Comparison of ENCODE assay signal across 1 cellular context in the genomic region with DNA sequence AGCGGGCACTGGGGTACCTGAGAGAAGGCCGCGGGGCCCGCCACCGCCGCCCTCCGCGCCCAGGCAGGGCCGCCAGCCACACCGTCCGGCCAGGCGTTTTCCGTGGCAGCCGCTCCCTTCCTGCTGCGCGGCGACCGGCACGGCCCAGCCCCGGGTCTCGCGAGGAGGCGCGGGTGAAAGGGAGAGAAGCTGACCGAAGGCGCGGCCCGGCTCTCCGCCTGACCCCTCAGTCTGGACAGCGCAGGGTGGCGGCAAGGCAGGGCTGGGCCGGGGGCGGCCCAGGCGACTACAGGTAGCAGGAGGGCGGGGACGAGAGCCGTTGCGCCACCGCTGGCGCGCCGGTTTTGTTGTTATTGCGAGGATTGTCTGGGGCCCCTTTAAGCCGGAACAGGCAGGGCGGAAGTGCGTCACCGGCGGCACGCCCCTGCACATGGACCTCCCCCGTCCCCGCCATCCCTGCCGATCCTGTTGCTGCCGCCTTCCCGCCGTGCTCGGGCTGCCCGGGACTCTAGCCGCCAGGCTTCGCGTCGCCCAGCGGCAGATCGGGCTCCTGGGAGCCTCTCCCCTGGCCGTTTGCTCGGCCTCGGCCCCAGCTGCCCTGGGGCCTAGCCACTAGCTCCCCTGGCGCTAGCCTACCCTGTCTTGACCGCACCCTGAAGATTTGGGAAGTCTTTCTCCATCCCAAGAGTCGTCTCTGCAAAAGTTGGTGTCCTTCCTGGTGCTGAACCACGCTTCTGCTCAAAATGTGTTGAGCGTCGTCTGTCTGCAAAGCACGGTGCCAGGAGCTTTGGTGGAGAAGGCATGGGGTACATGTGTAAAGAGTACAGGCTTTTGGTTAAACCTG.
TF ChIP-seq lines count a peak whose summit lies in the region.

A gene with protein sequence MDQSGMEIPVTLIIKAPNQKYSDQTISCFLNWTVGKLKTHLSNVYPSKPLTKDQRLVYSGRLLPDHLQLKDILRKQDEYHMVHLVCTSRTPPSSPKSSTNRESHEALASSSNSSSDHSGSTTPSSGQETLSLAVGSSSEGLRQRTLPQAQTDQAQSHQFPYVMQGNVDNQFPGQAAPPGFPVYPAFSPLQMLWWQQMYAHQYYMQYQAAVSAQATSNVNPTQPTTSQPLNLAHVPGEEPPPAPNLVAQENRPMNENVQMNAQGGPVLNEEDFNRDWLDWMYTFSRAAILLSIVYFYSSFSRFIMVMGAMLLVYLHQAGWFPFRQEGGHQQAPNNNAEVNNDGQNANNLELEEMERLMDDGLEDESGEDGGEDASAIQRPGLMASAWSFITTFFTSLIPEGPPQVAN (minus strand): TSS at position 352 of the 844 bp plus-strand sequence. CDS start 805 bp downstream, outside the sequence.

TF ChIP-seq in HepG2, 621 proteins besides CTCF, POLR2A, EP300 and RAD21 (continued from another document and continues in another):
- no peak for TF ChIP-seq ZNF468 (CRISPR knock-in tag; IDR thresholded peaks at IDR 0.05)
- TF ChIP-seq, protein P1, sequence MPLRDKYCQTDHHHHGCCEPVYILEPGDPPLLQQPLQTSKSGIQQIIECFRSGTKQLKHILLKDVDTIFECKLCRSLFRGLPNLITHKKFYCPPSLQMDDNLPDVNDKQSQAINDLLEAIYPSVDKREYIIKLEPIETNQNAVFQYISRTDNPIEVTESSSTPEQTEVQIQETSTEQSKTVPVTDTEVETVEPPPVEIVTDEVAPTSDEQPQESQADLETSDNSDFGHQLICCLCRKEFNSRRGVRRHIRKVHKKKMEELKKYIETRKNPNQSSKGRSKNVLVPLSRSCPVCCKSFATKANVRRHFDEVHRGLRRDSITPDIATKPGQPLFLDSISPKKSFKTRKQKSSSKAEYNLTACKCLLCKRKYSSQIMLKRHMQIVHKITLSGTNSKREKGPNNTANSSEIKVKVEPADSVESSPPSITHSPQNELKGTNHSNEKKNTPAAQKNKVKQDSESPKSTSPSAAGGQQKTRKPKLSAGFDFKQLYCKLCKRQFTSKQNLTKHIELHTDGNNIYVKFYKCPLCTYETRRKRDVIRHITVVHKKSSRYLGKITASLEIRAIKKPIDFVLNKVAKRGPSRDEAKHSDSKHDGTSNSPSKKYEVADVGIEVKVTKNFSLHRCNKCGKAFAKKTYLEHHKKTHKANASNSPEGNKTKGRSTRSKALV (CRISPR knock-in tag; IDR thresholded peaks at IDR 0.05) = 0 out of 2 replicates have a peak, but pooled peaks have one; percentile 16
- TF ChIP-seq, protein P2, sequence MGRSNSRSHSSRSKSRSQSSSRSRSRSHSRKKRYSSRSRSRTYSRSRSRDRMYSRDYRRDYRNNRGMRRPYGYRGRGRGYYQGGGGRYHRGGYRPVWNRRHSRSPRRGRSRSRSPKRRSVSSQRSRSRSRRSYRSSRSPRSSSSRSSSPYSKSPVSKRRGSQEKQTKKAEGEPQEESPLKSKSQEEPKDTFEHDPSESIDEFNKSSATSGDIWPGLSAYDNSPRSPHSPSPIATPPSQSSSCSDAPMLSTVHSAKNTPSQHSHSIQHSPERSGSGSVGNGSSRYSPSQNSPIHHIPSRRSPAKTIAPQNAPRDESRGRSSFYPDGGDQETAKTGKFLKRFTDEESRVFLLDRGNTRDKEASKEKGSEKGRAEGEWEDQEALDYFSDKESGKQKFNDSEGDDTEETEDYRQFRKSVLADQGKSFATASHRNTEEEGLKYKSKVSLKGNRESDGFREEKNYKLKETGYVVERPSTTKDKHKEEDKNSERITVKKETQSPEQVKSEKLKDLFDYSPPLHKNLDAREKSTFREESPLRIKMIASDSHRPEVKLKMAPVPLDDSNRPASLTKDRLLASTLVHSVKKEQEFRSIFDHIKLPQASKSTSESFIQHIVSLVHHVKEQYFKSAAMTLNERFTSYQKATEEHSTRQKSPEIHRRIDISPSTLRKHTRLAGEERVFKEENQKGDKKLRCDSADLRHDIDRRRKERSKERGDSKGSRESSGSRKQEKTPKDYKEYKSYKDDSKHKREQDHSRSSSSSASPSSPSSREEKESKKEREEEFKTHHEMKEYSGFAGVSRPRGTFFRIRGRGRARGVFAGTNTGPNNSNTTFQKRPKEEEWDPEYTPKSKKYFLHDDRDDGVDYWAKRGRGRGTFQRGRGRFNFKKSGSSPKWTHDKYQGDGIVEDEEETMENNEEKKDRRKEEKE (IDR thresholded peaks at IDR 0.05) = no peak
- peak; percentile 85; the same call in 1 of the 2 replicates for TF ChIP-seq ZNF607 (CRISPR knock-in tag; IDR thresholded peaks at IDR 0.05; ENCODE audit: borderline replicate concordance)
- TF ChIP-seq MEIS2 (CRISPR knock-in tag; IDR thresholded peaks at IDR 0.05) = no peak; the same call in 1 of the 2 replicates
- peak; percentile 77 for TF ChIP-seq ZNF451 (CRISPR knock-in tag; IDR thresholded peaks at IDR 0.05)
- TF ChIP-seq ZNF230 (CRISPR knock-in tag; IDR thresholded peaks at IDR 0.05) = peak; percentile 67; the same call in 1 of the 2 replicates
- peak; percentile 47 for TF ChIP-seq KDM5A (IDR thresholded peaks at IDR 0.05; ENCODE audit: borderline replicate concordance, low read length)
- TF ChIP-seq MTA3 (CRISPR knock-in tag; IDR thresholded peaks at IDR 0.05) = no peak
- no peak for TF ChIP-seq ZNF510 (CRISPR knock-in tag; IDR thresholded peaks at IDR 0.05; ENCODE audit: low read depth)
- peak; percentile 79 for TF ChIP-seq YEATS4 (CRISPR knock-in tag; IDR thresholded peaks at IDR 0.05; ENCODE audit: borderline replicate concordance)
- TF ChIP-seq, protein P3, sequence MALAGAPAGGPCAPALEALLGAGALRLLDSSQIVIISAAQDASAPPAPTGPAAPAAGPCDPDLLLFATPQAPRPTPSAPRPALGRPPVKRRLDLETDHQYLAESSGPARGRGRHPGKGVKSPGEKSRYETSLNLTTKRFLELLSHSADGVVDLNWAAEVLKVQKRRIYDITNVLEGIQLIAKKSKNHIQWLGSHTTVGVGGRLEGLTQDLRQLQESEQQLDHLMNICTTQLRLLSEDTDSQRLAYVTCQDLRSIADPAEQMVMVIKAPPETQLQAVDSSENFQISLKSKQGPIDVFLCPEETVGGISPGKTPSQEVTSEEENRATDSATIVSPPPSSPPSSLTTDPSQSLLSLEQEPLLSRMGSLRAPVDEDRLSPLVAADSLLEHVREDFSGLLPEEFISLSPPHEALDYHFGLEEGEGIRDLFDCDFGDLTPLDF (CRISPR knock-in tag; IDR thresholded peaks at IDR 0.05) = peak; percentile 82
- peak; percentile 27; the same call in 1 of the 2 replicates for TF ChIP-seq FOXK2 (IDR thresholded peaks at IDR 0.05)
- peak; percentile 68; the same call in 1 of the 2 replicates for TF ChIP-seq ZSCAN29 (CRISPR knock-in tag; conservative IDR thresholded peaks at IDR 0.05)
- TF ChIP-seq, protein P4, sequence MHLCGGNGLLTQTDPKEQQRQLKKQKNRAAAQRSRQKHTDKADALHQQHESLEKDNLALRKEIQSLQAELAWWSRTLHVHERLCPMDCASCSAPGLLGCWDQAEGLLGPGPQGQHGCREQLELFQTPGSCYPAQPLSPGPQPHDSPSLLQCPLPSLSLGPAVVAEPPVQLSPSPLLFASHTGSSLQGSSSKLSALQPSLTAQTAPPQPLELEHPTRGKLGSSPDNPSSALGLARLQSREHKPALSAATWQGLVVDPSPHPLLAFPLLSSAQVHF (CRISPR knock-in tag; IDR thresholded peaks at IDR 0.05) = peak; percentile 80
- no peak for TF ChIP-seq KLF11 (CRISPR knock-in tag; IDR thresholded peaks at IDR 0.05)
- TF ChIP-seq SRF (IDR thresholded peaks at IDR 0.05; ENCODE audit: low read depth, low read length) = 0 out of 2 replicates have a peak, but pooled peaks have one; percentile 1
- TF ChIP-seq ZNF747 (CRISPR knock-in tag; IDR thresholded peaks at IDR 0.05; ENCODE audit: borderline replicate concordance) = peak; percentile 83; the same call in 1 of the 2 replicates
- TF ChIP-seq NCOA5 (CRISPR knock-in tag; IDR thresholded peaks at IDR 0.05) = no peak
- TF ChIP-seq RBM22 (optimal IDR thresholded peaks at IDR 0.05; ENCODE audit: low read length) = peak; percentile 14
- peak; percentile 58 for TF ChIP-seq TEAD3 (CRISPR knock-in tag; optimal IDR thresholded peaks at IDR 0.05; ENCODE audit: borderline replicate concordance)
- TF ChIP-seq SAFB2 (CRISPR knock-in tag; IDR thresholded peaks at IDR 0.05; ENCODE audit: borderline replicate concordance, low read depth) = peak; percentile 82; the same call in 1 of the 2 replicates
- TF ChIP-seq, protein P5, sequence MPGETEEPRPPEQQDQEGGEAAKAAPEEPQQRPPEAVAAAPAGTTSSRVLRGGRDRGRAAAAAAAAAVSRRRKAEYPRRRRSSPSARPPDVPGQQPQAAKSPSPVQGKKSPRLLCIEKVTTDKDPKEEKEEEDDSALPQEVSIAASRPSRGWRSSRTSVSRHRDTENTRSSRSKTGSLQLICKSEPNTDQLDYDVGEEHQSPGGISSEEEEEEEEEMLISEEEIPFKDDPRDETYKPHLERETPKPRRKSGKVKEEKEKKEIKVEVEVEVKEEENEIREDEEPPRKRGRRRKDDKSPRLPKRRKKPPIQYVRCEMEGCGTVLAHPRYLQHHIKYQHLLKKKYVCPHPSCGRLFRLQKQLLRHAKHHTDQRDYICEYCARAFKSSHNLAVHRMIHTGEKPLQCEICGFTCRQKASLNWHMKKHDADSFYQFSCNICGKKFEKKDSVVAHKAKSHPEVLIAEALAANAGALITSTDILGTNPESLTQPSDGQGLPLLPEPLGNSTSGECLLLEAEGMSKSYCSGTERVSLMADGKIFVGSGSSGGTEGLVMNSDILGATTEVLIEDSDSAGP (CRISPR knock-in tag; IDR thresholded peaks at IDR 0.05; ENCODE audit: borderline replicate concordance) = peak; percentile 100
- peak; percentile 87; the same call in 1 of the 2 replicates for TF ChIP-seq ZNF724P (CRISPR knock-in tag; IDR thresholded peaks at IDR 0.05; ENCODE audit: borderline replicate concordance)
- peak; percentile 73 for TF ChIP-seq SP2 (CRISPR knock-in tag; IDR thresholded peaks at IDR 0.05)
- TF ChIP-seq, protein P6, sequence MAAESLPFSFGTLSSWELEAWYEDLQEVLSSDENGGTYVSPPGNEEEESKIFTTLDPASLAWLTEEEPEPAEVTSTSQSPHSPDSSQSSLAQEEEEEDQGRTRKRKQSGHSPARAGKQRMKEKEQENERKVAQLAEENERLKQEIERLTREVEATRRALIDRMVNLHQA (CRISPR knock-in tag; IDR thresholded peaks at IDR 0.05) = no peak
- no peak for TF ChIP-seq HHEX (CRISPR knock-in tag; IDR thresholded peaks at IDR 0.05)
- no peak for TF ChIP-seq ZNF777 (CRISPR knock-in tag; IDR thresholded peaks at IDR 0.05)
- no peak; the same call in 1 of the 2 replicates for TF ChIP-seq HNF4A (CRISPR knock-in tag; IDR thresholded peaks at IDR 0.05)
- TF ChIP-seq IRX3 (CRISPR knock-in tag; IDR thresholded peaks at IDR 0.05; ENCODE audit: borderline replicate concordance, low read depth) = 0 out of 2 replicates have a peak, but pooled peaks have one; percentile 18
- peak; percentile 98 for TF ChIP-seq ZFY (CRISPR knock-in tag; IDR thresholded peaks at IDR 0.05)
- TF ChIP-seq ZNF101 (CRISPR knock-in tag; IDR thresholded peaks at IDR 0.05; ENCODE audit: borderline replicate concordance, low read depth) = peak; percentile 84; the same call in 1 of the 2 replicates
- TF ChIP-seq, protein P7, sequence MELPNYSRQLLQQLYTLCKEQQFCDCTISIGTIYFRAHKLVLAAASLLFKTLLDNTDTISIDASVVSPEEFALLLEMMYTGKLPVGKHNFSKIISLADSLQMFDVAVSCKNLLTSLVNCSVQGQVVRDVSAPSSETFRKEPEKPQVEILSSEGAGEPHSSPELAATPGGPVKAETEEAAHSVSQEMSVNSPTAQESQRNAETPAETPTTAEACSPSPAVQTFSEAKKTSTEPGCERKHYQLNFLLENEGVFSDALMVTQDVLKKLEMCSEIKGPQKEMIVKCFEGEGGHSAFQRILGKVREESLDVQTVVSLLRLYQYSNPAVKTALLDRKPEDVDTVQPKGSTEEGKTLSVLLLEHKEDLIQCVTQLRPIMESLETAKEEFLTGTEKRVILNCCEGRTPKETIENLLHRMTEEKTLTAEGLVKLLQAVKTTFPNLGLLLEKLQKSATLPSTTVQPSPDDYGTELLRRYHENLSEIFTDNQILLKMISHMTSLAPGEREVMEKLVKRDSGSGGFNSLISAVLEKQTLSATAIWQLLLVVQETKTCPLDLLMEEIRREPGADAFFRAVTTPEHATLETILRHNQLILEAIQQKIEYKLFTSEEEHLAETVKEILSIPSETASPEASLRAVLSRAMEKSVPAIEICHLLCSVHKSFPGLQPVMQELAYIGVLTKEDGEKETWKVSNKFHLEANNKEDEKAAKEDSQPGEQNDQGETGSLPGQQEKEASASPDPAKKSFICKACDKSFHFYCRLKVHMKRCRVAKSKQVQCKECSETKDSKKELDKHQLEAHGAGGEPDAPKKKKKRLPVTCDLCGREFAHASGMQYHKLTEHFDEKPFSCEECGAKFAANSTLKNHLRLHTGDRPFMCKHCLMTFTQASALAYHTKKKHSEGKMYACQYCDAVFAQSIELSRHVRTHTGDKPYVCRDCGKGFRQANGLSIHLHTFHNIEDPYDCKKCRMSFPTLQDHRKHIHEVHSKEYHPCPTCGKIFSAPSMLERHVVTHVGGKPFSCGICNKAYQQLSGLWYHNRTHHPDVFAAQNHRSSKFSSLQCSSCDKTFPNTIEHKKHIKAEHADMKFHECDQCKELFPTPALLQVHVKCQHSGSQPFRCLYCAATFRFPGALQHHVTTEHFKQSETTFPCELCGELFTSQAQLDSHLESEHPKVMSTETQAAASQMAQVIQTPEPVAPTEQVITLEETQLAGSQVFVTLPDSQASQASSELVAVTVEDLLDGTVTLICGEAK (IDR thresholded peaks at IDR 0.05) = no peak
- TF ChIP-seq, protein P7 (CRISPR knock-in tag; IDR thresholded peaks at IDR 0.05) = peak; percentile 73
- 0 out of 2 replicates have a peak, but pooled peaks have one; percentile 30 for TF ChIP-seq GATA4 (IDR thresholded peaks at IDR 0.05; ENCODE audit: borderline replicate concordance, low read depth)
- 0 out of 2 replicates have a peak, but pooled peaks have one; percentile 86 for TF ChIP-seq ZNF136 (CRISPR knock-in tag; IDR thresholded peaks at IDR 0.05; ENCODE audit: low read depth)
- no peak for TF ChIP-seq ZNF10 (CRISPR knock-in tag; IDR thresholded peaks at IDR 0.05; ENCODE audit: borderline replicate concordance, low read depth)
- TF ChIP-seq CHCHD3 (CRISPR knock-in tag; IDR thresholded peaks at IDR 0.05) = peak; percentile 7; the same call in 1 of the 2 replicates
